ENCODE assay signal across 11 cellular contexts in genomic region chr10:44913312-44914079, GRCh38. TPM values are rescaled to one million over a fixed set of nuclear protein-coding genes. Genes with fewer than 3 reads are reported as not detected.
DNase-seq lines count a peak whose midpoint lies in the region; ATAC-seq and TF ChIP-seq lines count a peak whose summit lies in the region.
"Had no signal": no experiment of that assay in that cellular context is flagged by ENCODE, and none has a peak within 500 bp of the region (broad histone marks: within the 10 kb centered on the region; RNA-seq: fewer than 3 reads in every experiment).

No MANE protein-coding gene starts in this region.

- H3K27ac Mint-ChIP-seq in activated naive CD8-positive, alpha-beta T cell treated with anti-CD3 and anti-CD28 coated beads, Interleukin-2, amount 10 ng/mL, durations not matched to agents 7 days and 5 days, result peak overlapping the region; percentile 91
- peak overlapping the region; percentile 1 for H3K27ac Mint-ChIP-seq in progenitor cell of endocrine pancreas

- ATAC-seq in activated naive CD8-positive, alpha-beta T cell treated with anti-CD3 and anti-CD28 coated beads, Interleukin-2, amount 10 ng/mL, durations not matched to agents 7 days and 5 days (ENCODE audit: low read depth), result peak; percentile 95
- ATAC-seq in HG02588 (IDR thresholded peaks at IDR 0.05; ENCODE audit: unreplicated experiment), result no peak
- ATAC-seq in HG02852 (IDR thresholded peaks at IDR 0.05; ENCODE audit: unreplicated experiment), result no peak
- ATAC-seq: A549 had no signal

- TF ChIP-seq CTCF in progenitor cell of endocrine pancreas (IDR thresholded peaks at IDR 0.05; ENCODE audit: unreplicated experiment), result no peak

- H3K4me3 Mint-ChIP-seq in activated naive CD8-positive, alpha-beta T cell treated with anti-CD3 and anti-CD28 coated beads, Interleukin-2, amount 10 ng/mL, durations not matched to agents 7 days and 5 days, result peak overlapping the region; percentile 60
- H3K4me3 Mint-ChIP-seq in progenitor cell of endocrine pancreas (ENCODE audit: low read depth), result no peak overlapping the region

- POLR2A ChIA-PET in activated naive CD8-positive, alpha-beta T cell treated with anti-CD3 and anti-CD28 coated beads, Interleukin-2, amount 10 ng/mL, durations not matched to agents 7 days and 5 days (lab: Charles Lee), result interaction anchor here (0.7 to 1.6 kb wide), 4 partner anchors 32 to 1372 kb away, joined by 3 to 11 read pairs (median 4); partner anchors contain the start of gene ZNF22

- peaks cover 7% of the 10 kb centered on the region for H3K27me3 Mint-ChIP-seq in activated naive CD8-positive, alpha-beta T cell treated with anti-CD3 and anti-CD28 coated beads, Interleukin-2, amount 10 ng/mL, durations not matched to agents 7 days and 5 days
- H3K27me3 Mint-ChIP-seq in progenitor cell of endocrine pancreas, result peaks cover 3% of the 10 kb centered on the region

- H3K36me3 Mint-ChIP-seq in activated naive CD8-positive, alpha-beta T cell treated with anti-CD3 and anti-CD28 coated beads, Interleukin-2, amount 10 ng/mL, durations not matched to agents 7 days and 5 days, result peaks cover 2% of the 10 kb centered on the region
- H3K36me3 Mint-ChIP-seq in progenitor cell of endocrine pancreas (ENCODE audit: insufficient read depth), result peaks cover 7% of the 10 kb centered on the region

- H3K4me1 Mint-ChIP-seq in activated naive CD8-positive, alpha-beta T cell treated with anti-CD3 and anti-CD28 coated beads, Interleukin-2, amount 10 ng/mL, durations not matched to agents 7 days and 5 days, result peaks cover 16% of the 10 kb centered on the region
- H3K4me1 Mint-ChIP-seq in progenitor cell of endocrine pancreas (ENCODE audit: low read depth), result peaks cover 39% of the 10 kb centered on the region

- DNase-seq in SIG-M5 treated with dmso at 0.1 percent for 504 hours (lab: John Stamatoyannopoulos, UW; ENCODE audit: unreplicated experiment), result peak; percentile 86
- no peak for DNase-seq in SIG-M5 (lab: John Stamatoyannopoulos, UW)
- peak; percentile 40 for DNase-seq in NCI-H510A (lab: John Stamatoyannopoulos, UW)
- DNase-seq in activated naive CD8-positive, alpha-beta T cell treated with anti-CD3 and anti-CD28 coated beads, Interleukin-2, amount 10 ng/mL, durations not matched to agents 7 days and 5 days, result no peak
- no peak for DNase-seq in progenitor cell of endocrine pancreas (ENCODE audit: low spot score, unreplicated experiment)
- no peak for DNase-seq in cortex of kidney (lab: John Stamatoyannopoulos, UW)
- DNase-seq: NCI-H1436 had no signal

- H3K9me3 Mint-ChIP-seq in activated naive CD8-positive, alpha-beta T cell treated with anti-CD3 and anti-CD28 coated beads, Interleukin-2, amount 10 ng/mL, durations not matched to agents 7 days and 5 days, result peaks cover 7% of the 10 kb centered on the region
- H3K9me3 Mint-ChIP-seq in progenitor cell of endocrine pancreas (ENCODE audit: low read depth), result peaks cover 11% of the 10 kb centered on the region

RNA-seq across cellular contexts. Expression of gene TMEM72, which starts 2.4 kb away (rescaled TPM):
- not detected for total RNA-seq in activated naive CD8-positive, alpha-beta T cell treated with anti-CD3 and anti-CD28 coated beads, Interleukin-2, amount 10 ng/mL, durations not matched to agents 7 days and 5 days
- 0.93 and 1.5 TPM in 2 replicates for total RNA-seq in progenitor cell of endocrine pancreas
- total RNA-seq: lung microvascular endothelial cell had no signal

RNA-seq across cellular contexts. Expression of gene RASSF4, which starts 46.1 kb away (rescaled TPM):
- total RNA-seq in activated naive CD8-positive, alpha-beta T cell treated with anti-CD3 and anti-CD28 coated beads, Interleukin-2, amount 10 ng/mL, durations not matched to agents 7 days and 5 days, result 1 to 10 TPM; 3.0 to 3.1 TPM
- total RNA-seq in progenitor cell of endocrine pancreas, result 21.2 and 23.0 TPM in 2 replicates

Comparison
In these comparisons a context has a peak if more than half of its experiments do, and no peak if none do; other contexts are left out.
1. DNase-seq: peak in SIG-M5 treated with dmso at 0.1 percent for 504 hours (single experiment) and NCI-H510A (single experiment); none in SIG-M5 (single experiment), activated naive CD8-positive, alpha-beta T cell treated with anti-CD3 and anti-CD28 coated beads, Interleukin-2, amount 10 ng/mL, durations not matched to agents 7 days and 5 days (single experiment), progenitor cell of endocrine pancreas (single experiment) and cortex of kidney (single experiment).